In genomic region chr3:67774676-67775075, GRCh38 we compare ENCODE assay signal across 21 cellular contexts.
"Had no signal": no experiment of that assay in that cellular context is flagged by ENCODE, and none has a peak within 500 bp of the region (broad histone marks: within the 10 kb centered on the region; RNA-seq: fewer than 3 reads in every experiment).

No MANE protein-coding gene starts in this region.

- H3K79me2 ChIP-seq: hepatocyte, parathyroid adenoma had no signal

- DNase-seq: activated CD4-positive, alpha-beta T cell treated with anti-CD3 and anti-CD28 coated beads for 4 hours; activated CD4-positive, alpha-beta T cell treated with anti-CD3 and anti-CD28 coated beads, Interleukin-2, amount 50 U/mL, for 4 hours; activated gamma-delta T cell; activated naive CD4-positive, alpha-beta T cell treated with anti-CD3 and anti-CD28 coated beads, Interleukin-2, amount 10 ng/mL, durations not matched to agents 7 days and 5 days; activated T-cell treated with anti-CD3 and anti-CD28 coated beads for 4 hours; effector CD8-positive, alpha-beta T cell; left cardiac atrium; mammary epithelial cell; midbrain; naive thymus-derived CD4-positive, alpha-beta T cell; nucleus accumbens; psoas muscle; stimulated activated CD4-positive, alpha-beta T cell treated with anti-CD3 and anti-CD28 coated beads, Interleukin-1b, Interleukin-23, amount 100 ng/mL, for 48 hours; stimulated activated CD4-positive, alpha-beta T cell treated with anti-CD3 and anti-CD28 coated beads, Interleukin-4, amount 100 ng/mL, for 4 hours; stimulated activated CD8-positive, alpha-beta memory T cell treated with anti-CD3 and anti-CD28 coated beads, Interleukin-4, amount 100 ng/mL, for 48 hours; stimulated activated naive B cell treated with anti-CD40 and anti-IgM and Interleukin-4, amounts not matched to agents 10 μg/mL and 1 μg/mL and 100 μg/mL, for 72 hours; stomach; thyroid gland had no signal

- H2AFZ ChIP-seq: hepatocyte, parathyroid adenoma had no signal

- H3K9me3 ChIP-seq: thyroid gland had no signal

- ATAC-seq: left cardiac atrium; naive thymus-derived CD4-positive, alpha-beta T cell; psoas muscle; stimulated activated naive B cell treated with anti-CD40 and anti-IgM and Interleukin-4, amounts not matched to agents 10 μg/mL and 1 μg/mL and 100 μg/mL, for 72 hours had no signal

- H3K9ac ChIP-seq: parathyroid adenoma had no signal

- H3K36me3 ChIP-seq: stomach, thyroid gland had no signal

- H3K27me3 ChIP-seq: hepatocyte, stomach, thyroid gland had no signal

- H3K4me3 ChIP-seq: hepatocyte, psoas muscle, smooth muscle cell, stomach, thyroid gland had no signal

- H3K4me2 ChIP-seq: hepatocyte, smooth muscle cell had no signal

- H3K27ac ChIP-seq: hepatocyte, parathyroid adenoma, psoas muscle, stomach, thyroid gland had no signal

- H3K4me1 ChIP-seq: parathyroid adenoma, psoas muscle, stomach, thyroid gland had no signal
